In genomic region chr16:383326-384020, GRCh38 we compare ENCODE assay signal across 6 cellular contexts. TPM values are rescaled to one million over a fixed set of nuclear protein-coding genes. Genes with fewer than 3 reads are reported as not detected.
DNase-seq lines count a peak whose midpoint lies in the region; ATAC-seq and TF ChIP-seq lines count a peak whose summit lies in the region.

No MANE protein-coding gene starts in this region.

- H3K4me3 Mint-ChIP-seq in brain (peak overlapping the region; percentile 88 to 93 (median 89)), neural crest cell (peak overlapping the region; percentile 82)

- TF ChIP-seq CTCF in brain (conservative IDR thresholded peaks at IDR 0.05): no peak
- TF ChIP-seq CTCF in neural crest cell (conservative IDR thresholded peaks at IDR 0.05): no peak

- ATAC-seq in GM21528 (IDR thresholded peaks at IDR 0.05; ENCODE audit: low FRiP score, unreplicated experiment): no peak

- H3K9me3 Mint-ChIP-seq in brain: no peaks in the 10 kb centered on the region
- H3K9me3 Mint-ChIP-seq in neural crest cell: no peaks in the 10 kb centered on the region

- H3K27me3 Mint-ChIP-seq in brain: peaks cover 3% of the 10 kb centered on the region
- H3K27me3 Mint-ChIP-seq in neural crest cell (ENCODE audit: low read depth): peaks cover 18% of the 10 kb centered on the region

- H3K4me1 Mint-ChIP-seq in brain (peaks cover 49% of the 10 kb centered on the region), neural crest cell (peaks cover 46% of the 10 kb centered on the region)

- no peaks in the 10 kb centered on the region for H3K36me3 Mint-ChIP-seq in brain
- H3K36me3 Mint-ChIP-seq in neural crest cell (ENCODE audit: low read depth): no peaks in the 10 kb centered on the region

- H3K27ac Mint-ChIP-seq in brain (peak overlapping the region; percentile 0 to 67 (median 33)), neural crest cell (ENCODE audit: unreplicated experiment) (peak overlapping the region; percentile 94)

- DNase-seq in NCI-H2029 (lab: John Stamatoyannopoulos, UW): peak; percentile 90
- DNase-seq in neural crest cell (ENCODE audit: low read depth, low spot score): no peak
- DNase-seq in AG20443 (ENCODE audit: low spot score): no peak
- no peak for DNase-seq in cortex of kidney (lab: John Stamatoyannopoulos, UW)

RNA-seq across cellular contexts. Expression of gene PGAP6, which starts 1.7 kb away (rescaled TPM):
- 28.1 TPM for polyA plus RNA-seq in brain (ENCODE audit: insufficient read depth, low read depth, low replicate concordance)
- 56.4 and 62.0 TPM in 2 replicates for total RNA-seq in neural crest cell

RNA-seq across cellular contexts. Expression of gene MRPL28, which starts 13.1 kb away (rescaled TPM):
- 147 TPM for polyA plus RNA-seq in brain (ENCODE audit: insufficient read depth, low read depth, low replicate concordance)
- 80.4 and 84.6 TPM in 2 replicates for total RNA-seq in neural crest cell

RNA-seq across cellular contexts. Expression of gene NME4, which starts 13.5 kb away (rescaled TPM):
- 61.3 TPM for polyA plus RNA-seq in brain (ENCODE audit: insufficient read depth, low read depth, low replicate concordance)
- 233 and 254 TPM in 2 replicates for total RNA-seq in neural crest cell

RNA-seq across cellular contexts. Expression of gene DECR2, which starts 18.2 kb away (rescaled TPM):
- 7.7 TPM for polyA plus RNA-seq in brain (ENCODE audit: insufficient read depth, low read depth, low replicate concordance)
- total RNA-seq in neural crest cell: 22.4 and 25.7 TPM in 2 replicates

RNA-seq across cellular contexts. Expression of gene AXIN1, which starts 30.9 kb away (rescaled TPM):
- polyA plus RNA-seq in brain (ENCODE audit: insufficient read depth, low read depth, low replicate concordance): 21.6 TPM
- 36.4 and 38.2 TPM in 2 replicates for total RNA-seq in neural crest cell
